ENCODE assay signal across 8 cellular contexts in the genomic region with DNA sequence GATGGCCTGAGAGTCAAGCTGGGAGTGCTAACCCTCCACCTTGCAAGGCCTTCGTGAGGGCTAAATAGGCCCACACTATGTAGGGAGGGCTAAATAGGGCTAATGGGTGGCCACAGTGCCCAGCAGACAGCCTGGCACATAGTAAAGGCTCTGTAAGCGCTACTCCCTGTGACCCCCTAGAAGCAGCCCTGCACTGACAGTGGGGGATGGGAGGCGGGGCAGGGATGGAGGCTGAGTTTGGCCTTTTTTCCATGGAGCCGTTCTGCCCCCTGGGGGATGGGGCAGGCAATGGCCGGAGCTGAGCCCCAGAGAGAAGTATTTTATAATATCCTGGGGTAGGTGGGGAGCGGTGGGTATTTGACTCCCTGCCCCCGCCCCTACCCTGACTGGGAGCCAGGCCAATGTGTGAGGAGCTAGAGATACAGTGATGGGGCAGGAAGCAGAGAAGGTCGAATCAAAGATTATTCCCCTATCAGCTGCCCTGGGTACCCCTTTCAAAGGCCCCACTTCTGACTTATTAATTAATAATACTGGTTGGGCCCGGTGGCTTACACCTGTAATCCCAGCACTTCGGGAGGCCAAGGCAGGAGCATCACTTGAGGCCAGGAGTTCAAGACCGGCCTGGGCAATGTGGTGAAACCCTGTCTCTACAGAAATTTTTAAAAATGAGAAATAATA. TPM values are rescaled to one million over a fixed set of nuclear protein-coding genes. Genes with fewer than 3 reads are reported as not detected.
DNase-seq lines count a peak whose midpoint lies in the region; ATAC-seq and TF ChIP-seq lines count a peak whose summit lies in the region.

No MANE protein-coding gene starts in this region.

- no peak overlapping the region for H3K4me2 ChIP-seq in OCI-LY3 (ENCODE audit: low read length)

- H3K9ac ChIP-seq in OCI-LY3 (ENCODE audit: low read length): no peak overlapping the region

- peaks cover 7% of the 10 kb centered on the region for H3K36me3 Mint-ChIP-seq in stimulated activated effector memory CD8-positive, alpha-beta T cell treated with anti-CD3 and anti-CD28 coated beads, Interleukin-12 subunit alpha, Interleukin-12 subunit beta, amount 100 ng/mL, for 72 hours

- in situ Hi-C loops in GM13977 (cut with MboI; ENCODE audit: low pct_unique_long_range_greater_than_20kb, low sequenced_read_pairs, unreplicated experiment): no loop called here

- H3K4me3 ChIP-seq in AG09309 (ENCODE audit: control insufficient read depth, low read depth, low read length) (no peak overlapping the region), OCI-LY3 (ENCODE audit: low read length) (no peak overlapping the region), breast epithelium (no peak overlapping the region), kidney epithelial cell (ENCODE audit: low read depth, low read length) (no peak overlapping the region)

- no peaks in the 10 kb centered on the region for H3K4me1 Mint-ChIP-seq in stimulated activated effector memory CD8-positive, alpha-beta T cell treated with anti-CD3 and anti-CD28 coated beads, Interleukin-12 subunit alpha, Interleukin-12 subunit beta, amount 100 ng/mL, for 72 hours

- TF ChIP-seq CTCF in AG09309 (IDR thresholded peaks at IDR 0.05; ENCODE audit: control insufficient read depth, insufficient read depth, low read depth, low read length, missing control alignments) (peak; percentile 95), GM13977 (IDR thresholded peaks at IDR 0.05; ENCODE audit: extremely low read depth, insufficient read depth, missing control alignments) (peak; percentile 64), OCI-LY3 (IDR thresholded peaks at IDR 0.05; ENCODE audit: low read depth, low read length) (peak; percentile 51), breast epithelium (IDR thresholded peaks at IDR 0.05) (peak in 2 of 3 donors; percentile 27 to 46), kidney epithelial cell (IDR thresholded peaks at IDR 0.05; ENCODE audit: insufficient read depth, low read length, poor library complexity, severe bottlenecking) (peak; percentile 90)

- H3K4me1 ChIP-seq in OCI-LY3 (ENCODE audit: low read length) (no peaks in the 10 kb centered on the region), breast epithelium (no peaks in the 10 kb centered on the region)

- DNase-seq in AG09309 (ENCODE audit: low read depth): no peak
- peak; percentile 71 for DNase-seq in GM13977 (ENCODE audit: low spot score)
- DNase-seq in breast epithelium (ENCODE audit: low spot score in 2 of 2): peak in 1 of 2 donors; percentile 48
- DNase-seq in kidney epithelial cell (ENCODE audit: low read depth): no peak
- peak in 1 of 2 donors; percentile 63 for DNase-seq in stimulated activated effector memory CD8-positive, alpha-beta T cell treated with anti-CD3 and anti-CD28 coated beads, Interleukin-12 subunit alpha, Interleukin-12 subunit beta, amount 100 ng/mL, for 72 hours (ENCODE audit: low spot score in 2 of 2)

- no peak overlapping the region for H2AFZ ChIP-seq in OCI-LY3 (ENCODE audit: low read depth, low read length)

- no peak for TF ChIP-seq POLR2A in breast epithelium (IDR thresholded peaks at IDR 0.05)

- no peaks in the 10 kb centered on the region for H3K27me3 ChIP-seq in OCI-LY3 (ENCODE audit: low read depth, low read length)
- no peaks in the 10 kb centered on the region for H3K27me3 ChIP-seq in breast epithelium
- H3K27me3 ChIP-seq in kidney epithelial cell (ENCODE audit: control insufficient read depth, insufficient read depth, low read length): peaks cover 3% of the 10 kb centered on the region

- H3K4me3 Mint-ChIP-seq in stimulated activated effector memory CD8-positive, alpha-beta T cell treated with anti-CD3 and anti-CD28 coated beads, Interleukin-12 subunit alpha, Interleukin-12 subunit beta, amount 100 ng/mL, for 72 hours: no peak overlapping the region

- H3K9me3 ChIP-seq in OCI-LY3 (ENCODE audit: insufficient read depth, low read length) (no peaks in the 10 kb centered on the region), breast epithelium (peaks cover 0 to 1% of the 10 kb centered on the region in 2 donors)

- H3K27ac ChIP-seq in OCI-LY3 (ENCODE audit: low read length) (no peak overlapping the region), breast epithelium (no peak overlapping the region)

- no peaks in the 10 kb centered on the region for H4K20me1 ChIP-seq in OCI-LY3 (ENCODE audit: insufficient read depth, low read length)

- no peak overlapping the region for H3K27ac Mint-ChIP-seq in stimulated activated effector memory CD8-positive, alpha-beta T cell treated with anti-CD3 and anti-CD28 coated beads, Interleukin-12 subunit alpha, Interleukin-12 subunit beta, amount 100 ng/mL, for 72 hours

- H3K79me2 ChIP-seq in OCI-LY3 (ENCODE audit: low read length): no peaks in the 10 kb centered on the region

- peak; percentile 50 for ATAC-seq in stimulated activated effector memory CD8-positive, alpha-beta T cell treated with anti-CD3 and anti-CD28 coated beads, Interleukin-12 subunit alpha, Interleukin-12 subunit beta, amount 100 ng/mL, for 72 hours
- ATAC-seq in GM19455 (IDR thresholded peaks at IDR 0.05; ENCODE audit: unreplicated experiment) (no peak), GM18519 (IDR thresholded peaks at IDR 0.05; ENCODE audit: low FRiP score, unreplicated experiment) (no peak)

- H3K36me3 ChIP-seq in OCI-LY3 (replicated peaks; ENCODE audit: low read depth, low read length) (no peaks in the 10 kb centered on the region), breast epithelium (no peaks in the 10 kb centered on the region), kidney epithelial cell (ENCODE audit: control insufficient read depth, insufficient read depth, low read length) (no peaks in the 10 kb centered on the region)

- H3K9me3 Mint-ChIP-seq in stimulated activated effector memory CD8-positive, alpha-beta T cell treated with anti-CD3 and anti-CD28 coated beads, Interleukin-12 subunit alpha, Interleukin-12 subunit beta, amount 100 ng/mL, for 72 hours: no peaks in the 10 kb centered on the region

- intact Hi-C loops in breast epithelium (cut with DNase I; ENCODE audit: low total_unique reads): no loop called here

RNA-seq across cellular contexts. Expression of a gene that starts 42.3 kb away (rescaled TPM):
- not detected for total RNA-seq in breast epithelium
- total RNA-seq in kidney epithelial cell: not detected in 2 replicates

Comparison
In these comparisons a context has a peak if more than half of its experiments do, and no peak if none do; other contexts are left out.
1. CTCF ChIP-seq: peak in every context shown above with its lines; median percentile 95 in AG09309; 90 in kidney epithelial cell; 64 in GM13977; 51 in OCI-LY3; 36 in breast epithelium.